Comparison of ENCODE assay signal across 8 cellular contexts in genomic region chr9:133149130-133150015, GRCh38. TPM values are rescaled to one million over a fixed set of nuclear protein-coding genes. Genes with fewer than 3 reads are reported as not detected.
A peak's percentile ranks its signal among the peaks of the same experiment; 100 is the strongest.
DNase-seq lines count a peak whose midpoint lies in the region; ATAC-seq and TF ChIP-seq lines count a peak whose summit lies in the region.

No MANE protein-coding gene starts in this region.

- peaks cover 33% of the 10 kb centered on the region for H4K20me1 ChIP-seq in IMR-90 (ENCODE audit: insufficient read depth, low read length)

- TF ChIP-seq CTCF in IMR-90 (conservative IDR thresholded peaks at IDR 0.05; ENCODE audit: low read depth, low read length) (0 out of 2 replicates have a peak, but pooled peaks have one; percentile 18), Panc1 (IDR thresholded peaks at IDR 0.05) (no peak; the same call in 1 of the 2 replicates)

- H3K18ac ChIP-seq in IMR-90 (ENCODE audit: low read depth, low read length) = no peak overlapping the region

- H3K4me1 ChIP-seq in IMR-90 (ENCODE audit: control insufficient read depth, insufficient read depth, low read length) (peaks cover 11% of the 10 kb centered on the region; the same call in 1 of the 2 replicates), Panc1 (ENCODE audit: control insufficient read depth, insufficient read depth, low read length) (peaks cover 4% of the 10 kb centered on the region; the same call in 1 of the 2 replicates)

- H3K36me3 Mint-ChIP-seq in natural killer cell treated with Interleukin-12 subunit alpha and Interleukin-12 subunit beta and Interleukin-15 and Interleukin-18, amount 100 ng/mL, for 72 hours = no peaks in the 10 kb centered on the region

- H3K9me3 Mint-ChIP-seq in natural killer cell treated with Interleukin-12 subunit alpha and Interleukin-12 subunit beta and Interleukin-15 and Interleukin-18, amount 100 ng/mL, for 72 hours = no peaks in the 10 kb centered on the region
- H3K9me3 Mint-ChIP-seq in stimulated activated naive CD8-positive, alpha-beta T cell treated with anti-CD3 and anti-CD28 coated beads, Interleukin-15, amount 100 ng/mL, for 72 hours = no peaks in the 10 kb centered on the region

- intact Hi-C loops in IMR-90 (cut with micrococcal nuclease) = no loop called here
- intact Hi-C loops in Panc1 (cut with micrococcal nuclease; ENCODE audit: unreplicated experiment) = loop anchor here (10.0 kb wide), 1 partner anchor 105 kb away; no protein-coding TSS in a partner anchor

- peak overlapping the region; percentile 10; the same call in 1 of the 2 replicates for H4K5ac ChIP-seq in IMR-90 (ENCODE audit: low read depth, low read length)

- H3K79me1 ChIP-seq in IMR-90 (ENCODE audit: low read depth in 1 of 2, low read length in 2 of 2) = peaks cover 10 to 35% of the 10 kb centered on the region in 2 experiments; a peak in 3 of 4 replicates

- H2BK20ac ChIP-seq in IMR-90 (ENCODE audit: low read depth, low read length) = no peak overlapping the region

- peak overlapping the region; percentile 77 for H3K23ac ChIP-seq in IMR-90 (ENCODE audit: low read depth, low read length)

- peak overlapping the region in 1 of 2 donors; percentile 53 for H3K27ac Mint-ChIP-seq in natural killer cell treated with Interleukin-12 subunit alpha and Interleukin-12 subunit beta and Interleukin-15 and Interleukin-18, amount 100 ng/mL, for 72 hours
- H3K27ac Mint-ChIP-seq in stimulated activated naive CD8-positive, alpha-beta T cell treated with anti-CD3 and anti-CD28 coated beads, Interleukin-15, amount 100 ng/mL, for 72 hours = peak overlapping the region; percentile 74

- H4K91ac ChIP-seq in IMR-90 (ENCODE audit: insufficient read depth, low read depth, low read length) = peak overlapping the region; percentile 47; the same call in 1 of the 2 replicates

- no peak overlapping the region; the same call in 1 of the 2 replicates for H2BK120ac ChIP-seq in IMR-90 (ENCODE audit: low read depth, low read length)

- dilution Hi-C loops in IMR-90 (cut with HindIII; ENCODE audit: low sequenced_read_pairs, unreplicated experiment) = no loop called here

- H3K9ac ChIP-seq in IMR-90 (ENCODE audit: low read depth, low read length) = 0 out of 2 replicates have a peak overlapping the region, but pooled peaks have one; percentile 5

- H2AFZ ChIP-seq in IMR-90 (replicated peaks; ENCODE audit: low read length, poor library complexity) = peak overlapping the region; percentile 97

- peaks cover 27 to 30% of the 10 kb centered on the region in 2 donors for H3K4me1 Mint-ChIP-seq in natural killer cell treated with Interleukin-12 subunit alpha and Interleukin-12 subunit beta and Interleukin-15 and Interleukin-18, amount 100 ng/mL, for 72 hours (ENCODE audit: low read depth in 2 of 2)
- peaks cover 51% of the 10 kb centered on the region for H3K4me1 Mint-ChIP-seq in stimulated activated naive CD8-positive, alpha-beta T cell treated with anti-CD3 and anti-CD28 coated beads, Interleukin-15, amount 100 ng/mL, for 72 hours

- TF ChIP-seq RAD21 in IMR-90 (IDR thresholded peaks at IDR 0.05; ENCODE audit: low read length) = peak; percentile 30

- no TSS peak for BruUV-seq in IMR-90 (replicated peaks; lab: Mats Ljungman, UMichigan)
- no TSS peak for BruUV-seq in Panc1 (replicated peaks; lab: Mats Ljungman, UMichigan)

- H3K4ac ChIP-seq in IMR-90 (ENCODE audit: low read depth, low read length) = peak overlapping the region; percentile 84

- H3K36me3 ChIP-seq in IMR-90 (ENCODE audit: control insufficient read depth, insufficient read depth, low read length) (no peaks in the 10 kb centered on the region), Panc1 (ENCODE audit: control insufficient read depth, insufficient read depth, low read length) (no peaks in the 10 kb centered on the region; the same call in 1 of the 2 replicates)

- POLR2A ChIA-PET in IMR-90 (lab: Charles Lee; ENCODE audit: unreplicated experiment) = interaction anchor here (1.4 kb wide), 1 partner anchor 119 kb away, joined by 3 read pairs; the partner anchor contains the start of gene GTF3C5
- POLR2A ChIA-PET in Panc1 (lab: Charles Lee) = no interaction called here

- peak overlapping the region in 1 of 2 experiments; percentile 61; a peak in 3 of 4 replicates for H4K8ac ChIP-seq in IMR-90 (ENCODE audit: low read depth in 2 of 2, low read length in 2 of 2)

- DNase-seq in Daoy (ENCODE audit: low read depth) = peak; percentile 98
- DNase-seq in IMR-90 = peak; percentile 88
- peak; percentile 54 for DNase-seq in Panc1 (ENCODE audit: low read depth, low spot score)
- peak; percentile 55 to 75 for DNase-seq in activated T-helper 1 cell treated with anti-CD3 and anti-CD28 coated beads, Interleukin-2, amount 50 U/mL, for 16 hours (ENCODE audit: low read depth in 1 of 2, low spot score in 1 of 2)
- DNase-seq in fibroblast of peridontal ligament (ENCODE audit: extremely low read depth) = peak; percentile 77
- DNase-seq in natural killer cell treated with Interleukin-12 subunit alpha and Interleukin-12 subunit beta and Interleukin-15 and Interleukin-18, amount 100 ng/mL, for 72 hours (ENCODE audit: low spot score) = peak; percentile 89
- DNase-seq in stimulated activated naive CD8-positive, alpha-beta T cell treated with anti-CD3 and anti-CD28 coated beads, Interleukin-15, amount 100 ng/mL, for 72 hours = peak; percentile 89 to 90

- 0 out of 2 replicates have a peak overlapping the region, but pooled peaks have one; percentile 78 for H3K14ac ChIP-seq in IMR-90 (replicated peaks; ENCODE audit: low read depth, low read length)

- H2AK9ac ChIP-seq in IMR-90 (replicated peaks; ENCODE audit: low read depth, low read length, poor library complexity) = peak overlapping the region; percentile 93

- H2AK5ac ChIP-seq in IMR-90 (ENCODE audit: low read depth, low read length) = peak overlapping the region; percentile 58; the same call in 1 of the 2 replicates

- ATAC-seq in GM21576 (IDR thresholded peaks at IDR 0.05; ENCODE audit: unreplicated experiment) (peak; percentile 67), IMR-90 (ENCODE audit: low read depth) (peak; percentile 71), Panc1 (peak; percentile 82)
- peak; percentile 81 to 83 for ATAC-seq in natural killer cell treated with Interleukin-12 subunit alpha and Interleukin-12 subunit beta and Interleukin-15 and Interleukin-18, amount 100 ng/mL, for 72 hours
- ATAC-seq in stimulated activated naive CD8-positive, alpha-beta T cell treated with anti-CD3 and anti-CD28 coated beads, Interleukin-15, amount 100 ng/mL, for 72 hours = peak; percentile 79

- peak overlapping the region; percentile 74 for H3K4me3 ChIP-seq in IMR-90 (ENCODE audit: insufficient read depth, low read depth, low read length)
- H3K4me3 ChIP-seq in Panc1 (ENCODE audit: low read depth in 2 of 2, low read length in 2 of 2) = peak overlapping the region; percentile 53 to 66

- H3K4me3 Mint-ChIP-seq in natural killer cell treated with Interleukin-12 subunit alpha and Interleukin-12 subunit beta and Interleukin-15 and Interleukin-18, amount 100 ng/mL, for 72 hours = peak overlapping the region; percentile 63
- peak overlapping the region; percentile 80 to 84 for H3K4me3 Mint-ChIP-seq in stimulated activated naive CD8-positive, alpha-beta T cell treated with anti-CD3 and anti-CD28 coated beads, Interleukin-15, amount 100 ng/mL, for 72 hours

- H3K27me3 Mint-ChIP-seq in natural killer cell treated with Interleukin-12 subunit alpha and Interleukin-12 subunit beta and Interleukin-15 and Interleukin-18, amount 100 ng/mL, for 72 hours = no peaks in the 10 kb centered on the region
- no peaks in the 10 kb centered on the region for H3K27me3 Mint-ChIP-seq in stimulated activated naive CD8-positive, alpha-beta T cell treated with anti-CD3 and anti-CD28 coated beads, Interleukin-15, amount 100 ng/mL, for 72 hours

- WGBS in IMR-90 (ENCODE audit: extremely low coverage in 2 of 2, insufficient read length in 1 of 2), 2 experiments = 1% methylated on average over 27 of the region's 95 CpGs; no CpG with 5 or more reads in 1 of the 2 experiments

- TF ChIP-seq POLR2A in IMR-90 (IDR thresholded peaks at IDR 0.05; ENCODE audit: low read depth, low read length) = no peak

- H2BK15ac ChIP-seq in IMR-90 (ENCODE audit: low read depth, low read length) = peak overlapping the region; percentile 86; the same call in 1 of the 3 replicates

- in situ Hi-C loops in IMR-90 (cut with MboI; ENCODE audit: low sequenced_read_pairs) = loop anchor here (5.0 kb wide), 2 partner anchors 42 to 102 kb away; no protein-coding TSS in a partner anchor
- in situ Hi-C loops in Panc1 (cut with HindIII; ENCODE audit: low pct_unique_long_range_greater_than_20kb, low sequenced_read_pairs) = no loop called here

- CTCF ChIA-PET in IMR-90 (lab: Yijun Ruan, JAX) = no interaction called here
- CTCF ChIA-PET in Panc1 (lab: Charles Lee) = interaction anchor here (0.6 kb wide), 1 partner anchor 34 kb away, joined by 4 read pairs; no protein-coding TSS in a partner anchor

- H3K9me3 ChIP-seq in IMR-90 (ENCODE audit: control insufficient read depth, insufficient read depth, low read length) (no peaks in the 10 kb centered on the region), Panc1 (ENCODE audit: control insufficient read depth, insufficient read depth, low read depth, low read length) (no peaks in the 10 kb centered on the region)

- 0 out of 2 replicates have a peak overlapping the region, but pooled peaks have one; percentile 28 for H3K56ac ChIP-seq in IMR-90 (ENCODE audit: extremely low read depth, insufficient read depth, low read length)

- H3K27ac ChIP-seq in IMR-90 (ENCODE audit: insufficient read depth, low read length) (peak overlapping the region; percentile 4; the same call in 1 of the 2 replicates), Panc1 (ENCODE audit: low read length) (peak overlapping the region; percentile 85)

- H2BK5ac ChIP-seq in IMR-90 (ENCODE audit: low read depth, low read length, poor library complexity, severe bottlenecking) = no peak overlapping the region

- peak overlapping the region; percentile 21 for H3K4me2 ChIP-seq in IMR-90 (ENCODE audit: low read depth, low read length)

- no peaks in the 10 kb centered on the region for H3K9me1 ChIP-seq in IMR-90 (ENCODE audit: insufficient read depth, low read length)

- no peaks in the 10 kb centered on the region for H3K27me3 ChIP-seq in IMR-90 (ENCODE audit: control insufficient read depth, insufficient read depth, low read length)
- no peaks in the 10 kb centered on the region for H3K27me3 ChIP-seq in Panc1 (ENCODE audit: control insufficient read depth, insufficient read depth, low read length)

RNA-seq across cellular contexts. Expression of gene GBGT1, which starts 14.3 kb away (rescaled TPM):
- total RNA-seq in Daoy (2014; rRNA removed; shearing (Covaris generic)) = 6.4 and 13.9 TPM in 2 replicates
- total RNA-seq in IMR-90 (2012; rRNA removed) (0.83 and 1.8 TPM in 2 replicates), Panc1 (2021; ENCODE audit: unreplicated experiment) (1.8 TPM)
- polyA plus RNA-seq in IMR-90 (2012; rRNA removed) = 2.4 and 3.2 TPM in 2 replicates
- polyA plus RNA-seq in IMR-90 (2012; cell fraction: cytosol; rRNA removed) = 4.8 and 4.9 TPM in 2 replicates
- polyA plus RNA-seq in IMR-90 (2012; cell fraction: nucleus; rRNA removed; ENCODE audit: low replicate concordance) = 7.1 and 11.3 TPM in 2 replicates
- polyA plus RNA-seq in Panc1 (2012; ENCODE audit: insufficient read length) = 2.6 TPM
- 1 to 10 TPM; 4.1 to 7.2 TPM for total RNA-seq in natural killer cell treated with Interleukin-12 subunit alpha and Interleukin-12 subunit beta and Interleukin-15 and Interleukin-18, amount 100 ng/mL, for 72 hours

RNA-seq across cellular contexts. Expression of gene RALGDS, which starts 28.3 kb away (rescaled TPM):
- total RNA-seq in Daoy (2014; rRNA removed; shearing (Covaris generic)) = 21.5 and 21.8 TPM in 2 replicates
- total RNA-seq in IMR-90 (2012; rRNA removed) (12.2 and 13.1 TPM in 2 replicates), Panc1 (2021; ENCODE audit: unreplicated experiment) (25.8 TPM)
- polyA plus RNA-seq in IMR-90 (2012; rRNA removed) = 36.9 and 37.2 TPM in 2 replicates
- polyA plus RNA-seq in IMR-90 (2012; cell fraction: cytosol; rRNA removed) = 33.9 and 37.7 TPM in 2 replicates
- polyA plus RNA-seq in IMR-90 (2012; cell fraction: nucleus; rRNA removed; ENCODE audit: low replicate concordance) = 160 and 211 TPM in 2 replicates
- 47.7 TPM for polyA plus RNA-seq in Panc1 (2012; ENCODE audit: insufficient read length)
- total RNA-seq in natural killer cell treated with Interleukin-12 subunit alpha and Interleukin-12 subunit beta and Interleukin-15 and Interleukin-18, amount 100 ng/mL, for 72 hours = 100 to 1,000 TPM; 138 to 159 TPM

RNA-seq across cellular contexts. Expression of gene OBP2B, which starts 59.7 kb away (rescaled TPM):
- total RNA-seq in Daoy (2014; rRNA removed; shearing (Covaris generic)) = not detected in 2 replicates
- total RNA-seq in IMR-90 (2012; rRNA removed) (not detected in 2 replicates), Panc1 (2021; ENCODE audit: unreplicated experiment) (not detected)
- not detected in 2 replicates for polyA plus RNA-seq in IMR-90 (2012; rRNA removed)
- polyA plus RNA-seq in IMR-90 (2012; cell fraction: cytosol; rRNA removed) = not detected in 2 replicates
- polyA plus RNA-seq in IMR-90 (2012; cell fraction: nucleus; rRNA removed; ENCODE audit: low replicate concordance) = not detected in 2 replicates
- polyA plus RNA-seq in Panc1 (2012; ENCODE audit: insufficient read length) = not detected
- total RNA-seq in natural killer cell treated with Interleukin-12 subunit alpha and Interleukin-12 subunit beta and Interleukin-15 and Interleukin-18, amount 100 ng/mL, for 72 hours = not detected

Comparison
In these comparisons a context has a peak if more than half of its experiments do, and no peak if none do; other contexts are left out.
1. Peak in every context shown above with its lines: DNase-seq, ATAC-seq, H3K4me3 ChIP-seq and H3K27ac ChIP-seq.